In genomic region chr21:37622755-37623543, GRCh38 we compare ENCODE assay signal across 2 cellular contexts.
TF ChIP-seq lines count a peak whose summit lies in the region.

No MANE protein-coding gene starts in this region.

TF ChIP-seq in K562, 482 proteins besides CTCF, POLR2A, EP300 and RAD21 (continued from another document and continues in another):
- TF ChIP-seq SAP30 (IDR thresholded peaks at IDR 0.05; ENCODE audit: borderline replicate concordance, insufficient read depth, low read depth, low read length, poor library complexity, severe bottlenecking) (no peak), POLR2AphosphoS2 (IDR thresholded peaks at IDR 0.05; ENCODE audit: low read length) (no peak), IRF9 (tag; IDR thresholded peaks at IDR 0.05) (no peak), CBFA2T2 (conservative IDR thresholded peaks at IDR 0.05) (no peak), CTBP1 (IDR thresholded peaks at IDR 0.05; ENCODE audit: borderline replicate concordance) (no peak), DMBX1 (CRISPR knock-in tag; IDR thresholded peaks at IDR 0.05; ENCODE audit: borderline replicate concordance) (no peak), TRIM24 (IDR thresholded peaks at IDR 0.05) (no peak), KLF6 (CRISPR knock-in tag; IDR thresholded peaks at IDR 0.05; ENCODE audit: borderline replicate concordance) (no peak)
- TF ChIP-seq, protein P1, sequence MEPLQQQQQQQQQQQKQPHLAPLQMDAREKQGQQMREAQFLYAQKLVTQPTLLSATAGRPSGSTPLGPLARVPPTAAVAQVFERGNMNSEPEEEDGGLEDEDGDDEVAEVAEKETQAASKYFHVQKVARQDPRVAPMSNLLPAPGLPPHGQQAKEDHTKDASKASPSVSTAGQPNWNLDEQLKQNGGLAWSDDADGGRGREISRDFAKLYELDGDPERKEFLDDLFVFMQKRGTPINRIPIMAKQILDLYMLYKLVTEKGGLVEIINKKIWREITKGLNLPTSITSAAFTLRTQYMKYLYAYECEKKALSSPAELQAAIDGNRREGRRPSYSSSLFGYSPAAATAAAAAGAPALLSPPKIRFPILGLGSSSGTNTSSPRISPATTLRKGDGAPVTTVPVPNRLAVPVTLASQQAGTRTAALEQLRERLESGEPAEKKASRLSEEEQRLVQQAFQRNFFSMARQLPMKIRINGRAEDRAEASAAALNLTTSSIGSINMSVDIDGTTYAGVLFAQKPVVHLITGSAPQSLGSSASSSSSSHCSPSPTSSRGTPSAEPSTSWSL (CRISPR knock-in tag; IDR thresholded peaks at IDR 0.05; ENCODE audit: borderline replicate concordance): no peak
- TF ChIP-seq, protein P2, sequence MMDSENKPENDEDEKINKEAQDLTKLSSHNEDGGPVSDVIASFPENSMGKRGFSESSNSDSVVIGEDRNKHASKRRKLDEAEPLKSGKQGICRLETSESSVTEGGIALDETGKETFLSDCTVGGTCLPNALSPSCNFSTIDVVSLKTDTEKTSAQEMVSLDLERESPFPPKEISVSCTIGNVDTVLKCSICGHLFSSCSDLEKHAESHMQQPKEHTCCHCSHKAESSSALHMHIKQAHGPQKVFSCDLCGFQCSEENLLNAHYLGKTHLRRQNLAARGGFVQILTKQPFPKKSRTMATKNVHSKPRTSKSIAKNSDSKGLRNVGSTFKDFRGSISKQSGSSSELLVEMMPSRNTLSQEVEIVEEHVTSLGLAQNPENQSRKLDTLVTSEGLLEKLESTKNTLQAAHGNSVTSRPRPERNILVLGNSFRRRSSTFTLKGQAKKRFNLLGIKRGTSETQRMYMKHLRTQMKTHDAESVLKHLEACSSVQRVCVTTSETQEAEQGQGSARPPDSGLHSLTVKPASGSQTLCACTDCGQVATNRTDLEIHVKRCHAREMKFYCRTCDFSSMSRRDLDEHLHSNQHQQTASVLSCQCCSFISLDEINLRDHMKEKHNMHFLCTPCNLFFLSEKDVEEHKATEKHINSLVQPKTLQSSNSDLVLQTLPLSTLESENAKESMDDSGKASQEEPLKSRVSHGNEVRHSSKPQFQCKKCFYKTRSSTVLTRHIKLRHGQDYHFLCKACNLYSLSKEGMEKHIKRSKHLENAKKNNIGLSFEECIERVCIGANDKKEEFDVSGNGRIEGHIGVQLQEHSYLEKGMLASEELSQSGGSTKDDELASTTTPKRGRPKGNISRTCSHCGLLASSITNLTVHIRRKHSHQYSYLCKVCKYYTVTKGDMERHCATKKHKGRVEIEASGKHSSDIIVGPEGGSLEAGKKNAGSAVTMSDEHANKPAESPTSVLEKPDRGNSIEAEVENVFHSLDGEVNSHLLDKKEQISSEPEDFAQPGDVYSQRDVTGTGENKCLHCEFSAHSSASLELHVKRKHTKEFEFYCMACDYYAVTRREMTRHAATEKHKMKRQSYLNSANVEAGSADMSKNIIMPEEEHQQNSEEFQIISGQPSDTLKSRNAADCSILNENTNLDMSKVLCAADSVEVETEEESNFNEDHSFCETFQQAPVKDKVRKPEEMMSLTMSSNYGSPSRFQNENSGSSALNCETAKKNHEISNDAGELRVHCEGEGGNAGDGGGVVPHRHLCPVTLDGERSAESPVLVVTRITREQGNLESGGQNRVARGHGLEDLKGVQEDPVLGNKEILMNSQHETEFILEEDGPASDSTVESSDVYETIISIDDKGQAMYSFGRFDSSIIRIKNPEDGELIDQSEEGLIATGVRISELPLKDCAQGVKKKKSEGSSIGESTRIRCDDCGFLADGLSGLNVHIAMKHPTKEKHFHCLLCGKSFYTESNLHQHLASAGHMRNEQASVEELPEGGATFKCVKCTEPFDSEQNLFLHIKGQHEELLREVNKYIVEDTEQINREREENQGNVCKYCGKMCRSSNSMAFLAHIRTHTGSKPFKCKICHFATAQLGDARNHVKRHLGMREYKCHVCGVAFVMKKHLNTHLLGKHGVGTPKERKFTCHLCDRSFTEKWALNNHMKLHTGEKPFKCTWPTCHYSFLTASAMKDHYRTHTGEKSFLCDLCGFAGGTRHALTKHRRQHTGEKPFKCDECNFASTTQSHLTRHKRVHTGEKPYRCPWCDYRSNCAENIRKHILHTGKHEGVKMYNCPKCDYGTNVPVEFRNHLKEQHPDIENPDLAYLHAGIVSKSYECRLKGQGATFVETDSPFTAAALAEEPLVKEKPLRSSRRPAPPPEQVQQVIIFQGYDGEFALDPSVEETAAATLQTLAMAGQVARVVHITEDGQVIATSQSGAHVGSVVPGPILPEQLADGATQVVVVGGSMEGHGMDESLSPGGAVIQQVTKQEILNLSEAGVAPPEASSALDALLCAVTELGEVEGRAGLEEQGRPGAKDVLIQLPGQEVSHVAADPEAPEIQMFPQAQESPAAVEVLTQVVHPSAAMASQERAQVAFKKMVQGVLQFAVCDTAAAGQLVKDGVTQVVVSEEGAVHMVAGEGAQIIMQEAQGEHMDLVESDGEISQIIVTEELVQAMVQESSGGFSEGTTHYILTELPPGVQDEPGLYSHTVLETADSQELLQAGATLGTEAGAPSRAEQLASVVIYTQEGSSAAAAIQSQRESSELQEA (IDR thresholded peaks at IDR 0.05; ENCODE audit: low read depth): no peak
- TF ChIP-seq, protein P3, sequence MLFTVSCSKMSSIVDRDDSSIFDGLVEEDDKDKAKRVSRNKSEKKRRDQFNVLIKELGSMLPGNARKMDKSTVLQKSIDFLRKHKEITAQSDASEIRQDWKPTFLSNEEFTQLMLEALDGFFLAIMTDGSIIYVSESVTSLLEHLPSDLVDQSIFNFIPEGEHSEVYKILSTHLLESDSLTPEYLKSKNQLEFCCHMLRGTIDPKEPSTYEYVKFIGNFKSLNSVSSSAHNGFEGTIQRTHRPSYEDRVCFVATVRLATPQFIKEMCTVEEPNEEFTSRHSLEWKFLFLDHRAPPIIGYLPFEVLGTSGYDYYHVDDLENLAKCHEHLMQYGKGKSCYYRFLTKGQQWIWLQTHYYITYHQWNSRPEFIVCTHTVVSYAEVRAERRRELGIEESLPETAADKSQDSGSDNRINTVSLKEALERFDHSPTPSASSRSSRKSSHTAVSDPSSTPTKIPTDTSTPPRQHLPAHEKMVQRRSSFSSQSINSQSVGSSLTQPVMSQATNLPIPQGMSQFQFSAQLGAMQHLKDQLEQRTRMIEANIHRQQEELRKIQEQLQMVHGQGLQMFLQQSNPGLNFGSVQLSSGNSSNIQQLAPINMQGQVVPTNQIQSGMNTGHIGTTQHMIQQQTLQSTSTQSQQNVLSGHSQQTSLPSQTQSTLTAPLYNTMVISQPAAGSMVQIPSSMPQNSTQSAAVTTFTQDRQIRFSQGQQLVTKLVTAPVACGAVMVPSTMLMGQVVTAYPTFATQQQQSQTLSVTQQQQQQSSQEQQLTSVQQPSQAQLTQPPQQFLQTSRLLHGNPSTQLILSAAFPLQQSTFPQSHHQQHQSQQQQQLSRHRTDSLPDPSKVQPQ (CRISPR knock-in tag; IDR thresholded peaks at IDR 0.05; ENCODE audit: borderline replicate concordance): no peak

TF ChIP-seq in endothelial cell of umbilical vein, 7 proteins besides CTCF, POLR2A, EP300 and RAD21 (continued from another document):
- TF ChIP-seq, protein P4, sequence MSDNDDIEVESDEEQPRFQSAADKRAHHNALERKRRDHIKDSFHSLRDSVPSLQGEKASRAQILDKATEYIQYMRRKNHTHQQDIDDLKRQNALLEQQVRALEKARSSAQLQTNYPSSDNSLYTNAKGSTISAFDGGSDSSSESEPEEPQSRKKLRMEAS (IDR thresholded peaks at IDR 0.05; ENCODE audit: insufficient read depth, insufficient read length): no peak
- TF ChIP-seq MYC (IDR thresholded peaks at IDR 0.05; ENCODE audit: low read depth, low read length): no peak
- TF ChIP-seq FOS (IDR thresholded peaks at IDR 0.05; ENCODE audit: borderline replicate concordance, insufficient read depth, low read length): no peak
- TF ChIP-seq JUN (IDR thresholded peaks at IDR 0.05; ENCODE audit: borderline replicate concordance, insufficient read depth, insufficient read length, low read depth): no peak
- TF ChIP-seq EZH2 (IDR thresholded peaks at IDR 0.05; ENCODE audit: borderline replicate concordance, low read depth, low read length, severe bottlenecking): no peak
- TF ChIP-seq GATA2 (IDR thresholded peaks at IDR 0.05; ENCODE audit: insufficient read depth, insufficient read length, low read depth, low read length): no peak
TF ChIP-seq in endothelial cell of umbilical vein: peak in this region for 0.
